Comparison of ENCODE assay signal across 29 cellular contexts in genomic region chr5:174529925-174530681, GRCh38.
"Had no signal": no experiment of that assay in that cellular context is flagged by ENCODE, and none has a peak within 500 bp of the region (broad histone marks: within the 10 kb centered on the region; RNA-seq: fewer than 3 reads in every experiment).

No MANE protein-coding gene starts in this region.

- H3K27ac ChIP-seq: colonic mucosa, esophagus squamous epithelium, heart right ventricle, left lung, prostate gland, right atrium auricular region, suprapubic skin, transverse colon had no signal

- H3K36me3 ChIP-seq: colonic mucosa, esophagus squamous epithelium, heart right ventricle, left lung, prostate gland, right atrium auricular region, suprapubic skin, transverse colon had no signal

- H3K4me1 ChIP-seq: colonic mucosa, prostate gland had no signal

- H3K27me3 ChIP-seq: colonic mucosa, right atrium auricular region, transverse colon had no signal

- H3K9me3 ChIP-seq: colonic mucosa, esophagus squamous epithelium, heart right ventricle, left lung, prostate gland, right atrium auricular region, suprapubic skin, transverse colon had no signal

- H3K4me2 ChIP-seq: smooth muscle cell had no signal

- H3K4me3 ChIP-seq: colonic mucosa, esophagus squamous epithelium, heart right ventricle, left lung, prostate gland, right atrium auricular region, smooth muscle cell, suprapubic skin, transverse colon had no signal

- DNase-seq: colonic mucosa; effector CD8-positive, alpha-beta T cell; endodermal cell; erythroblast; esophagus squamous epithelium; foreskin melanocyte; glutamatergic neuron; heart right ventricle; hypothalamus; immature natural killer cell; kidney; left cardiac atrium; left lung; mesendoderm; midbrain; naive thymus-derived CD4-positive, alpha-beta T cell; nucleus accumbens; stimulated activated CD4-positive, alpha-beta T cell treated with anti-CD3 and anti-CD28 coated beads, Interleukin-12 subunit alpha, Interleukin-12 subunit beta, amount 100 ng/mL, for 4 hours; stimulated activated CD4-positive, alpha-beta T cell treated with anti-CD3 and anti-CD28 coated beads, Interleukin-1b, Interleukin-23, amount 100 ng/mL, for 48 hours; stimulated activated CD4-positive, alpha-beta T cell treated with anti-CD3 and anti-CD28 coated beads, Interleukin-4, amount 100 ng/mL, for 1 hour; stimulated activated CD8-positive, alpha-beta memory T cell treated with anti-CD3 and anti-CD28 coated beads, Interleukin-4, amount 100 ng/mL, for 48 hours; stimulated activated naive CD4-positive, alpha-beta T cell; stimulated activated naive CD8-positive, alpha-beta T cell treated with anti-CD3 and anti-CD28 coated beads, Interleukin-15, amount 100 ng/mL, for 72 hours; transverse colon had no signal

- ATAC-seq: heart right ventricle; left cardiac atrium; left lung; naive thymus-derived CD4-positive, alpha-beta T cell; sciatic nerve; stimulated activated naive CD8-positive, alpha-beta T cell treated with anti-CD3 and anti-CD28 coated beads, Interleukin-15, amount 100 ng/mL, for 72 hours had no signal
